In genomic region chr12:43805149-43805856, GRCh38 we compare ENCODE assay signal across 8 cellular contexts. TPM values are rescaled to one million over a fixed set of nuclear protein-coding genes. Genes with fewer than 3 reads are reported as not detected.
A peak's percentile ranks its signal among the peaks of the same experiment; 100 is the strongest.
DNase-seq lines count a peak whose midpoint lies in the region; ATAC-seq, FAIRE-seq and TF ChIP-seq lines count a peak whose summit lies in the region.

No MANE protein-coding gene starts in this region.

- peak overlapping the region; percentile 91 to 94 for H3K4me3 Mint-ChIP-seq in stimulated activated naive CD8-positive, alpha-beta T cell treated with anti-CD3 and anti-CD28 coated beads, Interleukin-15, amount 100 ng/mL, for 72 hours

- no peak for TF ChIP-seq CTCF in ascending aorta (IDR thresholded peaks at IDR 0.05)

- H3K4me1 ChIP-seq in ascending aorta = peaks cover 0 to 9% of the 10 kb centered on the region in 2 donors

- no peaks in the 10 kb centered on the region for H3K27me3 ChIP-seq in ascending aorta

- peak overlapping the region; percentile 91 to 99 for H3K4me3 ChIP-seq in ascending aorta

- peak overlapping the region; percentile 60 to 99 for H3K27ac Mint-ChIP-seq in stimulated activated naive CD8-positive, alpha-beta T cell treated with anti-CD3 and anti-CD28 coated beads, Interleukin-15, amount 100 ng/mL, for 72 hours

- no peak for ATAC-seq in stimulated activated naive CD8-positive, alpha-beta T cell treated with anti-CD3 and anti-CD28 coated beads, Interleukin-15, amount 100 ng/mL, for 72 hours
- no peak for ATAC-seq in HG02973 (IDR thresholded peaks at IDR 0.05; ENCODE audit: unreplicated experiment)

- no peaks in the 10 kb centered on the region for H3K27me3 Mint-ChIP-seq in stimulated activated naive CD8-positive, alpha-beta T cell treated with anti-CD3 and anti-CD28 coated beads, Interleukin-15, amount 100 ng/mL, for 72 hours

- intact Hi-C loops in ascending aorta (cut with DNase I) = loop anchor here (10.0 kb wide), 1 partner anchor 1609 kb away; no protein-coding TSS in a partner anchor

- no peaks in the 10 kb centered on the region for H3K9me3 ChIP-seq in KOPT-K1 (ENCODE audit: insufficient read depth, low read length, poor library complexity, severe bottlenecking)
- no peaks in the 10 kb centered on the region for H3K9me3 ChIP-seq in ascending aorta

- peak overlapping the region; percentile 88 for H3K27ac ChIP-seq in KOPT-K1 (ENCODE audit: low read depth, low read length, poor library complexity, severe bottlenecking)
- peak overlapping the region; percentile 90 to 98 for H3K27ac ChIP-seq in ascending aorta

- H3K36me3 ChIP-seq in KOPT-K1 (ENCODE audit: insufficient read depth, low read length) (peaks cover 33% of the 10 kb centered on the region), ascending aorta (peaks cover 14 to 25% of the 10 kb centered on the region in 2 donors)

- H3K4me1 Mint-ChIP-seq in stimulated activated naive CD8-positive, alpha-beta T cell treated with anti-CD3 and anti-CD28 coated beads, Interleukin-15, amount 100 ng/mL, for 72 hours = peaks cover 28% of the 10 kb centered on the region

- no peaks in the 10 kb centered on the region for H3K9me3 Mint-ChIP-seq in stimulated activated naive CD8-positive, alpha-beta T cell treated with anti-CD3 and anti-CD28 coated beads, Interleukin-15, amount 100 ng/mL, for 72 hours

- peak; percentile 43 for FAIRE-seq in islet of Langerhans (lab: Jason Lieb, UNC)

- DNase-seq in NCI-H1417 (lab: John Stamatoyannopoulos, UW) (peak in 2 of 3 experiments; percentile 77 to 86), NCI-H1417 treated with DMSO at 0.1 percent for 48 hours (lab: John Stamatoyannopoulos, UW) (no peak), ascending aorta (ENCODE audit: low spot score in 2 of 2) (no peak)
- DNase-seq in stimulated activated naive CD8-positive, alpha-beta T cell treated with anti-CD3 and anti-CD28 coated beads, Interleukin-15, amount 100 ng/mL, for 72 hours = no peak
- DNase-seq in stimulated activated CD4-positive, alpha-beta T cell treated with anti-CD3 and anti-CD28 coated beads, Interleukin-2, amount 100 ng/mL, for 24 hours = no peak

RNA-seq across cellular contexts. Expression of gene TWF1, which starts 0.8 kb away (rescaled TPM):
- 67.2 TPM for total RNA-seq in ascending aorta

RNA-seq across cellular contexts. Expression of gene TMEM117, which starts 30.6 kb away (rescaled TPM):
- 0.43 TPM for total RNA-seq in ascending aorta

RNA-seq across cellular contexts. Expression of gene IRAK4, which starts 46.6 kb away (rescaled TPM):
- total RNA-seq in ascending aorta = 7.3 TPM

RNA-seq across cellular contexts. Expression of gene PUS7L, which starts 46.7 kb away (rescaled TPM):
- 2.4 TPM for total RNA-seq in ascending aorta

Comparison
In these comparisons a context has a peak if more than half of its experiments do, and no peak if none do; other contexts are left out.
1. DNase-seq: peak in NCI-H1417 (2 of 3); none in NCI-H1417 treated with DMSO at 0.1 percent for 48 hours (single experiment), ascending aorta (0 of 2), stimulated activated naive CD8-positive, alpha-beta T cell treated with anti-CD3 and anti-CD28 coated beads, Interleukin-15, amount 100 ng/mL, for 72 hours (0 of 2) and stimulated activated CD4-positive, alpha-beta T cell treated with anti-CD3 and anti-CD28 coated beads, Interleukin-2, amount 100 ng/mL, for 24 hours (0 of 2).